In the genomic region with DNA sequence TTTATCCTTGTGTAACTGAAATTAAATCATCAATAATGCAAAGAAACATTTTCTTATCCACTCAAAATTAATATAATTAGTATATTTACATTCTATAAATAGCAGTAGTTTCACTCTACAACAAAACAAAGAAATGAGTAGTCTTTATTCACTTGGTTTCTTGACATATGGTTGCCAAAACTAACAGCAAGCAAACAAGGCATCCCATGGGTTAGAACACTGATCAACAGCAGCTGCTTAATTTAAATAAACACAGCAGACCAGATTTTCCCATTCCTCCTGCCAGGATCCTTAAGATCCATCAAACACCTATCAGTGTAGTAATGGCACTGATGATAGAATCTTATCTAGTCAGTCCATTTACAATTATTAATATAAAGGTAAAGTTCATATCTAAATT, we compare ENCODE assay signal across 20 cellular contexts. TPM values are rescaled to one million over a fixed set of nuclear protein-coding genes. Genes with fewer than 3 reads are reported as not detected.
A peak's percentile ranks its signal among the peaks of the same experiment; 100 is the strongest.
DNase-seq lines count a peak whose midpoint lies in the region; ATAC-seq and TF ChIP-seq lines count a peak whose summit lies in the region.
"Had no signal": no experiment of that assay in that cellular context is flagged by ENCODE, and none has a peak within 500 bp of the region (broad histone marks: within the 10 kb centered on the region; RNA-seq: fewer than 3 reads in every experiment).

No MANE protein-coding gene starts in this region.

- H4K20me1 ChIP-seq in IMR-90 (ENCODE audit: insufficient read depth, low read length), result no peaks in the 10 kb centered on the region

- H3K14ac ChIP-seq in IMR-90 (replicated peaks; ENCODE audit: low read depth, low read length), result 0 out of 2 replicates have a peak overlapping the region, but pooled peaks have one; percentile 45

- peaks cover 6% of the 10 kb centered on the region for H3K9me1 ChIP-seq in IMR-90 (ENCODE audit: insufficient read depth, low read length)

- dilution Hi-C loops in IMR-90 (cut with HindIII; ENCODE audit: low sequenced_read_pairs, unreplicated experiment), result no loop called here

- no peak overlapping the region for H3K18ac ChIP-seq in IMR-90 (ENCODE audit: low read depth, low read length)

- H3K4me3 ChIP-seq in AG10803 (ENCODE audit: low read length) (no peak overlapping the region), IMR-90 (ENCODE audit: insufficient read depth, low read depth, low read length) (no peak overlapping the region)
- H3K4me3 ChIP-seq: MG63, SJCRH30 had no signal

- TF ChIP-seq POLR2A in IMR-90 (IDR thresholded peaks at IDR 0.05; ENCODE audit: low read depth, low read length), result no peak

- DNase-seq in AG10803 (ENCODE audit: low read depth) (peak; percentile 28), IMR-90 (no peak), NCI-H69 (lab: John Stamatoyannopoulos, UW) (peak; percentile 64), fibroblast of gingiva (ENCODE audit: low read depth) (peak; percentile 57), NCI-H510A (lab: John Stamatoyannopoulos, UW) (no peak), CD14-positive monocyte (ENCODE audit: low spot score) (no peak)
- no peak for DNase-seq in activated CD4-positive, CD25-positive, alpha-beta regulatory T cell (lab: John Stamatoyannopoulos, UW)
- no peak for DNase-seq in stimulated activated naive CD4-positive, alpha-beta T cell treated with Interleukin-2 at 50 U/mL for 16 hours (lab: John Stamatoyannopoulos, UW)
- DNase-seq: Caco-2; CD4-positive, alpha-beta T cell; DMS153; GOT3; Karpas-422; MG63; NCI-H1436; NCI-H2029; NCI-H446 treated with DMSO at 0.1 percent for 48 hours; OCI-M1; SJCRH30 had no signal

- no peaks in the 10 kb centered on the region for H3K27me3 ChIP-seq in IMR-90 (ENCODE audit: control insufficient read depth, insufficient read depth, low read length)
- H3K27me3 ChIP-seq: MG63, SJCRH30 had no signal

- no peak overlapping the region for H3K27ac Mint-ChIP-seq in CD14-positive monocyte
- H3K27ac Mint-ChIP-seq: CD4-positive, alpha-beta T cell had no signal

- H4K8ac ChIP-seq in IMR-90 (ENCODE audit: low read depth in 2 of 2, low read length in 2 of 2), result no peak overlapping the region

- H2AK5ac ChIP-seq in IMR-90 (ENCODE audit: low read depth, low read length), result no peak overlapping the region

- no TSS peak for BruUV-seq in IMR-90 (replicated peaks; lab: Mats Ljungman, UMichigan)

- no peak overlapping the region for H2AK9ac ChIP-seq in IMR-90 (replicated peaks; ENCODE audit: low read depth, low read length, poor library complexity)

- CTCF ChIA-PET in IMR-90 (lab: Yijun Ruan, JAX), result interaction anchor here (1.0 kb wide), 1 partner anchor 295 kb away, joined by 3 read pairs; no protein-coding TSS in a partner anchor

- no peak overlapping the region for H2BK5ac ChIP-seq in IMR-90 (ENCODE audit: low read depth, low read length, poor library complexity, severe bottlenecking)

- H3K23ac ChIP-seq in IMR-90 (ENCODE audit: low read depth, low read length), result no peak overlapping the region

- peaks cover 14% of the 10 kb centered on the region for H3K4me1 ChIP-seq in IMR-90 (ENCODE audit: control insufficient read depth, insufficient read depth, low read length)
- H3K4me1 ChIP-seq: Caco-2, SJCRH30 had no signal

- H2BK15ac ChIP-seq in IMR-90 (ENCODE audit: low read depth, low read length), result no peak overlapping the region

- no peaks in the 10 kb centered on the region for H3K9me3 Mint-ChIP-seq in CD14-positive monocyte
- H3K9me3 Mint-ChIP-seq: CD4-positive, alpha-beta T cell had no signal

- ATAC-seq in IMR-90 (ENCODE audit: low read depth), result no peak
- ATAC-seq: HCT116 had no signal

- POLR2A ChIA-PET in IMR-90 (lab: Charles Lee; ENCODE audit: unreplicated experiment), result no interaction called here

- TF ChIP-seq RAD21 in IMR-90 (IDR thresholded peaks at IDR 0.05; ENCODE audit: low read length), result no peak

- no peak overlapping the region for H3K4ac ChIP-seq in IMR-90 (ENCODE audit: low read depth, low read length)

- no peaks in the 10 kb centered on the region for H3K9me3 ChIP-seq in IMR-90 (ENCODE audit: control insufficient read depth, insufficient read depth, low read length)
- H3K9me3 ChIP-seq: Caco-2, MG63, SJCRH30 had no signal

- peak overlapping the region; percentile 49; the same call in 1 of the 2 replicates for H2BK20ac ChIP-seq in IMR-90 (ENCODE audit: low read depth, low read length)

- H4K91ac ChIP-seq in IMR-90 (ENCODE audit: insufficient read depth, low read depth, low read length), result no peak overlapping the region

- no peak overlapping the region for H3K27ac ChIP-seq in IMR-90 (ENCODE audit: insufficient read depth, low read length)
- H3K27ac ChIP-seq: SJCRH30 had no signal

- peaks cover 0 to 1% (median 0%) of the 10 kb centered on the region in 3 donors for H3K27me3 Mint-ChIP-seq in CD14-positive monocyte (ENCODE audit: low read depth in 3 of 3)
- H3K27me3 Mint-ChIP-seq: CD4-positive, alpha-beta T cell had no signal

- intact Hi-C loops in IMR-90 (cut with micrococcal nuclease), result loop anchor here (5.0 kb wide), 1 partner anchor 65 kb away; no protein-coding TSS in a partner anchor
- intact Hi-C loops in CD14-positive monocyte (cut with micrococcal nuclease), result no loop called here

- no peak overlapping the region for H3K4me2 ChIP-seq in IMR-90 (ENCODE audit: low read depth, low read length)

- H3K36me3 Mint-ChIP-seq in CD14-positive monocyte, result peaks cover 57 to 74% of the 10 kb centered on the region in 2 donors

- H2BK120ac ChIP-seq in IMR-90 (ENCODE audit: low read depth, low read length), result no peak overlapping the region

- peaks cover 4% of the 10 kb centered on the region for H3K36me3 ChIP-seq in IMR-90 (ENCODE audit: control insufficient read depth, insufficient read depth, low read length)

- H3K4me3 Mint-ChIP-seq in CD14-positive monocyte, result no peak overlapping the region
- H3K4me3 Mint-ChIP-seq: CD4-positive, alpha-beta T cell had no signal

- TF ChIP-seq CTCF in AG10803 (conservative IDR thresholded peaks at IDR 0.05; ENCODE audit: low read length) (no peak), IMR-90 (conservative IDR thresholded peaks at IDR 0.05; ENCODE audit: low read depth, low read length) (no peak), CD14-positive monocyte (IDR thresholded peaks at IDR 0.05) (no peak)

- H4K5ac ChIP-seq in IMR-90 (ENCODE audit: low read depth, low read length), result no peak overlapping the region

- H3K79me1 ChIP-seq in IMR-90 (ENCODE audit: low read depth in 1 of 2, low read length in 2 of 2), result peaks cover 4 to 18% of the 10 kb centered on the region in 2 experiments; a peak in 2 of 4 replicates

- no peak overlapping the region for H3K56ac ChIP-seq in IMR-90 (ENCODE audit: extremely low read depth, insufficient read depth, low read length)

- in situ Hi-C loops in IMR-90 (cut with MboI; ENCODE audit: low sequenced_read_pairs), result no loop called here

- H3K4me1 Mint-ChIP-seq in CD14-positive monocyte, result no peaks in the 10 kb centered on the region

- no peak overlapping the region for H2AFZ ChIP-seq in IMR-90 (replicated peaks; ENCODE audit: low read length, poor library complexity)

- no peak overlapping the region for H3K9ac ChIP-seq in IMR-90 (ENCODE audit: low read depth, low read length)

TF ChIP-seq in IMR-90, 13 proteins besides CTCF, POLR2A, EP300 and RAD21:
- TF ChIP-seq RFX5 (IDR thresholded peaks at IDR 0.05; ENCODE audit: low read depth, low read length) (no peak), MAFK (IDR thresholded peaks at IDR 0.05; ENCODE audit: low read depth, low read length) (no peak), BHLHE40 (IDR thresholded peaks at IDR 0.05; ENCODE audit: low read depth, low read length) (no peak), CEBPB (IDR thresholded peaks at IDR 0.05; ENCODE audit: low read depth, low read length) (no peak), MAZ (IDR thresholded peaks at IDR 0.05; ENCODE audit: borderline replicate concordance, low read depth, low read length) (no peak), MXI1 (IDR thresholded peaks at IDR 0.05; ENCODE audit: borderline replicate concordance, low read depth, low read length) (no peak), FOS (IDR thresholded peaks at IDR 0.05; ENCODE audit: low read depth, low read length) (no peak), NFE2L2 (IDR thresholded peaks at IDR 0.05; ENCODE audit: low read depth, low read length) (no peak), CHD1 (IDR thresholded peaks at IDR 0.05; ENCODE audit: low read depth, low read length) (no peak), RCOR1 (IDR thresholded peaks at IDR 0.05; ENCODE audit: insufficient replicate concordance, low read length) (no peak), SMC3 (IDR thresholded peaks at IDR 0.05; ENCODE audit: low read depth, low read length) (no peak)
- TF ChIP-seq, protein P1, sequence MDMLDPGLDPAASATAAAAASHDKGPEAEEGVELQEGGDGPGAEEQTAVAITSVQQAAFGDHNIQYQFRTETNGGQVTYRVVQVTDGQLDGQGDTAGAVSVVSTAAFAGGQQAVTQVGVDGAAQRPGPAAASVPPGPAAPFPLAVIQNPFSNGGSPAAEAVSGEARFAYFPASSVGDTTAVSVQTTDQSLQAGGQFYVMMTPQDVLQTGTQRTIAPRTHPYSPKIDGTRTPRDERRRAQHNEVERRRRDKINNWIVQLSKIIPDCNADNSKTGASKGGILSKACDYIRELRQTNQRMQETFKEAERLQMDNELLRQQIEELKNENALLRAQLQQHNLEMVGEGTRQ (IDR thresholded peaks at IDR 0.05; ENCODE audit: low read depth, low read length), result no peak
- TF ChIP-seq, protein P2, sequence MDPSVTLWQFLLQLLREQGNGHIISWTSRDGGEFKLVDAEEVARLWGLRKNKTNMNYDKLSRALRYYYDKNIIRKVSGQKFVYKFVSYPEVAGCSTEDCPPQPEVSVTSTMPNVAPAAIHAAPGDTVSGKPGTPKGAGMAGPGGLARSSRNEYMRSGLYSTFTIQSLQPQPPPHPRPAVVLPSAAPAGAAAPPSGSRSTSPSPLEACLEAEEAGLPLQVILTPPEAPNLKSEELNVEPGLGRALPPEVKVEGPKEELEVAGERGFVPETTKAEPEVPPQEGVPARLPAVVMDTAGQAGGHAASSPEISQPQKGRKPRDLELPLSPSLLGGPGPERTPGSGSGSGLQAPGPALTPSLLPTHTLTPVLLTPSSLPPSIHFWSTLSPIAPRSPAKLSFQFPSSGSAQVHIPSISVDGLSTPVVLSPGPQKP (IDR thresholded peaks at IDR 0.05; ENCODE audit: borderline replicate concordance, low read depth, low read length), result no peak

RNA-seq across cellular contexts. Expression of a gene that starts 22.1 kb away (rescaled TPM):
- total RNA-seq in IMR-90 (2012; rRNA removed), result 25.8 and 31.7 TPM in 2 replicates
- polyA plus RNA-seq in IMR-90 (2012; rRNA removed), result 24.6 and 25.6 TPM in 2 replicates
- 7.0 and 13.1 TPM in 2 replicates for polyA plus RNA-seq in IMR-90 (2012; cell fraction: cytosol; rRNA removed)
- 7.8 and 11.2 TPM in 2 replicates for polyA plus RNA-seq in IMR-90 (2012; cell fraction: nucleus; rRNA removed; ENCODE audit: low replicate concordance)
- polyA plus RNA-seq in CD14-positive monocyte, result 1 to 10 TPM; 1.1 to 1.7 TPM

Comparison
In these comparisons a context has a peak if more than half of its experiments do, and no peak if none do; other contexts are left out.
1. DNase-seq: peak in AG10803 (single experiment), NCI-H69 (single experiment) and fibroblast of gingiva (single experiment); none in IMR-90 (single experiment), activated CD4-positive, CD25-positive, alpha-beta regulatory T cell (0 of 4), NCI-H510A (single experiment), stimulated activated naive CD4-positive, alpha-beta T cell treated with Interleukin-2 at 50 U/mL for 16 hours (single experiment) and CD14-positive monocyte (single experiment).